17 cellular contexts compared by ENCODE assay signal in the genomic region with DNA sequence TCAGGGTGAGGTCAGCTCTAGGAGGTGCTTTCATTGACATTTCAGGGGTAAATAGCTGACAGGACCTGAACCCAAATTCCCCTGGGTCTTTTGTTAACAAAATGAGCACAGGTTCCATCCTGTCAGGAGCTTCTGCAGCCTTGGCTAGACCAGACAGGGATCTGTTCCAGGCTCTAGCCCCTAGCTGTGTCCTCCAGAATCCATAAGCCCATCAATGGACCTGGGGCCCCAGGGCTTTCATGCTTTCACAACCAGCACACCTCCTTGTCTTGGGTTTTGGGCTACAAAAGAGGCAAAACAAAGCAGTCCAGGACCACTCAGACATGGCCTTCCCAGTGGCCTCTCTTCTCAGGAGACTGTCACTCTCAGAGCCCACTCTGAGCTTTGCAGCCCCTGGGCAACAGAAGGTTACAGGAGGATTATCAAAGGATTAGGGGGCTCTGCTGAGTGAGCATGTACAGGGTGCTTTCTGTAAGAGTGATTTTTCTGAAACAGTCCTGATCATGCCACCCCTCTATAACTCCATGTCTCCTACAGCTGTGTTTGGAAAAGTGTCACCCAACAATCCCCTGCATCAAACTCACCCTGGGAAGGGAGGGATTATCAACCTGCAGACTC.
DNase-seq lines count a peak whose midpoint lies in the region; ATAC-seq and TF ChIP-seq lines count a peak whose summit lies in the region.
"Had no signal": no experiment of that assay in that cellular context is flagged by ENCODE, and none has a peak within 500 bp of the region (broad histone marks: within the 10 kb centered on the region; RNA-seq: fewer than 3 reads in every experiment).

No MANE protein-coding gene starts in this region.

- H4K20me1 ChIP-seq in SK-N-SH (ENCODE audit: insufficient read depth): no peaks in the 10 kb centered on the region
- H4K20me1 ChIP-seq in hepatocyte (ENCODE audit: insufficient read depth, poor library complexity, severe bottlenecking): no peaks in the 10 kb centered on the region
- no peaks in the 10 kb centered on the region for H4K20me1 ChIP-seq in smooth muscle cell (ENCODE audit: low read depth)

- H3K79me2 ChIP-seq in SK-N-SH (ENCODE audit: insufficient read depth) (no peaks in the 10 kb centered on the region), hepatocyte (no peaks in the 10 kb centered on the region), smooth muscle cell (ENCODE audit: low read depth) (no peaks in the 10 kb centered on the region)

- CTCF ChIA-PET in SK-N-SH (lab: Yijun Ruan, JAX): interaction anchor here (0.6 to 2.4 kb wide), 6 partner anchors 8 to 359 kb away, joined by 3 to 7 read pairs (median 4); no protein-coding TSS in a partner anchor

- no peak for TF ChIP-seq EP300 in SK-N-SH (IDR thresholded peaks at IDR 0.05; ENCODE audit: borderline replicate concordance in 1 of 2, low read depth in 1 of 2, low read length in 1 of 2)

- H3K4me3 ChIP-seq in SK-N-SH (ENCODE audit: low read depth in 2 of 2, low read length in 1 of 2) (no peak overlapping the region), hepatocyte (no peak overlapping the region), smooth muscle cell (no peak overlapping the region)
- H3K4me3 ChIP-seq: K562, SK-N-MC had no signal

- H3K9me3 ChIP-seq in SK-N-SH (no peaks in the 10 kb centered on the region), hepatocyte (ENCODE audit: low read depth) (no peaks in the 10 kb centered on the region), smooth muscle cell (replicated peaks; ENCODE audit: low read depth) (no peaks in the 10 kb centered on the region)

- H3K27ac ChIP-seq in SK-N-SH (ENCODE audit: low read depth in 2 of 2, low read length in 1 of 2) (peak overlapping the region in 1 of 2 experiments; percentile 41; a peak in 2 of 4 replicates), hepatocyte (no peak overlapping the region), smooth muscle cell (ENCODE audit: low read depth) (no peak overlapping the region)
- H3K27ac ChIP-seq: 22Rv1, SK-N-MC had no signal

- H3K4me1 ChIP-seq in SK-N-SH (ENCODE audit: control insufficient read depth in 1 of 2, insufficient read depth in 2 of 2, low read depth in 1 of 2, low read length in 1 of 2) (peaks cover 4 to 24% of the 10 kb centered on the region in 2 experiments; a peak in 3 of 4 replicates), hepatocyte (ENCODE audit: insufficient read depth) (peaks cover 21% of the 10 kb centered on the region), smooth muscle cell (ENCODE audit: low read depth) (peaks cover 21% of the 10 kb centered on the region)

- H3K36me3 ChIP-seq in SK-N-SH (replicated peaks in 1 of 2; ENCODE audit: control insufficient read depth in 1 of 2, insufficient read depth in 2 of 2, low read length in 1 of 2) (no peaks in the 10 kb centered on the region), hepatocyte (replicated peaks; ENCODE audit: insufficient read depth, low read depth) (no peaks in the 10 kb centered on the region), smooth muscle cell (ENCODE audit: low read depth) (no peaks in the 10 kb centered on the region)

- DNase-seq in SK-N-SH (no peak), NCI-H82 (lab: John Stamatoyannopoulos, UW) (peak; percentile 98), hepatocyte (ENCODE audit: low spot score) (no peak), smooth muscle cell (lab: John Stamatoyannopoulos, UW; ENCODE audit: unreplicated experiment) (no peak), NCI-H1105 treated with DMSO at 0.1 percent for 48 hours (lab: John Stamatoyannopoulos, UW) (no peak), GM19240 (ENCODE audit: insufficient read length, low spot score) (no peak)
- DNase-seq: GDM1, NCI-H1694 treated with DMSO at 0.1 percent for 48 hours, NCI-H2107, NCI-H2227 treated with DMSO at 0.1 percent for 48 hours, NCI-H510A treated with DMSO at 0.1 percent for 48 hours, SHP77 had no signal

- no peak for TF ChIP-seq CTCF in SK-N-SH (IDR thresholded peaks at IDR 0.05)
- TF ChIP-seq CTCF in hepatocyte (IDR thresholded peaks at IDR 0.05; ENCODE audit: poor library complexity): no peak
- TF ChIP-seq CTCF in smooth muscle cell (IDR thresholded peaks at IDR 0.05; ENCODE audit: borderline replicate concordance, insufficient read depth, poor library complexity, severe bottlenecking): no peak

- no peaks in the 10 kb centered on the region for H3K9me2 ChIP-seq in SK-N-SH
- no peaks in the 10 kb centered on the region for H3K9me2 ChIP-seq in hepatocyte (replicated peaks; ENCODE audit: insufficient read depth)

- TF ChIP-seq RAD21 in SK-N-SH (IDR thresholded peaks at IDR 0.05; ENCODE audit: low read length): no peak

- H3K27me3 ChIP-seq in SK-N-SH (ENCODE audit: insufficient read depth) (no peaks in the 10 kb centered on the region), hepatocyte (no peaks in the 10 kb centered on the region), smooth muscle cell (ENCODE audit: low read depth) (no peaks in the 10 kb centered on the region)

- H3K9ac ChIP-seq in SK-N-SH: peak overlapping the region; percentile 5; the same call in 1 of the 2 replicates
- H3K9ac ChIP-seq in smooth muscle cell (ENCODE audit: low read depth): no peak overlapping the region

- H2AFZ ChIP-seq in SK-N-SH (ENCODE audit: low read depth) (peak overlapping the region; percentile 12; the same call in 1 of the 2 replicates), hepatocyte (no peak overlapping the region), smooth muscle cell (ENCODE audit: low read depth) (no peak overlapping the region)

- ATAC-seq in SK-N-SH treated with all-trans-retinoic acid at 6 μM for 48 hours: no peak
- ATAC-seq in GM18517 (IDR thresholded peaks at IDR 0.05; ENCODE audit: unreplicated experiment): no peak
- ATAC-seq: K562 had no signal

- peaks cover 27% of the 10 kb centered on the region for H3F3A ChIP-seq in SK-N-SH (replicated peaks; ENCODE audit: insufficient read depth)
- peaks cover 28% of the 10 kb centered on the region for H3F3A ChIP-seq in smooth muscle cell (ENCODE audit: low read depth)

- H3K4me2 ChIP-seq in SK-N-SH (peak overlapping the region; percentile 37; the same call in 1 of the 2 replicates), hepatocyte (peak overlapping the region; percentile 1), smooth muscle cell (peak overlapping the region; percentile 25)

- POLR2A ChIA-PET in SK-N-SH (lab: Yijun Ruan, JAX): no interaction called here

TF ChIP-seq in SK-N-SH, 30 proteins besides CTCF, POLR2A, EP300 and RAD21 (continues in another document):
- TF ChIP-seq, protein P1, sequence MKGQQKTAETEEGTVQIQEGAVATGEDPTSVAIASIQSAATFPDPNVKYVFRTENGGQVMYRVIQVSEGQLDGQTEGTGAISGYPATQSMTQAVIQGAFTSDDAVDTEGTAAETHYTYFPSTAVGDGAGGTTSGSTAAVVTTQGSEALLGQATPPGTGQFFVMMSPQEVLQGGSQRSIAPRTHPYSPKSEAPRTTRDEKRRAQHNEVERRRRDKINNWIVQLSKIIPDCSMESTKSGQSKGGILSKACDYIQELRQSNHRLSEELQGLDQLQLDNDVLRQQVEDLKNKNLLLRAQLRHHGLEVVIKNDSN (IDR thresholded peaks at IDR 0.05; ENCODE audit: borderline replicate concordance, low read depth): no peak

TF ChIP-seq in SK-N-SH treated with all-trans-retinoic acid at 6 μM for 48 hours, 23 proteins besides CTCF, POLR2A, EP300 and RAD21:
- TF ChIP-seq ESRRG (CRISPR knock-in tag; IDR thresholded peaks at IDR 0.05) (no peak), OSR1 (CRISPR knock-in tag; IDR thresholded peaks at IDR 0.05) (no peak)
- TF ChIP-seq, protein P2, sequence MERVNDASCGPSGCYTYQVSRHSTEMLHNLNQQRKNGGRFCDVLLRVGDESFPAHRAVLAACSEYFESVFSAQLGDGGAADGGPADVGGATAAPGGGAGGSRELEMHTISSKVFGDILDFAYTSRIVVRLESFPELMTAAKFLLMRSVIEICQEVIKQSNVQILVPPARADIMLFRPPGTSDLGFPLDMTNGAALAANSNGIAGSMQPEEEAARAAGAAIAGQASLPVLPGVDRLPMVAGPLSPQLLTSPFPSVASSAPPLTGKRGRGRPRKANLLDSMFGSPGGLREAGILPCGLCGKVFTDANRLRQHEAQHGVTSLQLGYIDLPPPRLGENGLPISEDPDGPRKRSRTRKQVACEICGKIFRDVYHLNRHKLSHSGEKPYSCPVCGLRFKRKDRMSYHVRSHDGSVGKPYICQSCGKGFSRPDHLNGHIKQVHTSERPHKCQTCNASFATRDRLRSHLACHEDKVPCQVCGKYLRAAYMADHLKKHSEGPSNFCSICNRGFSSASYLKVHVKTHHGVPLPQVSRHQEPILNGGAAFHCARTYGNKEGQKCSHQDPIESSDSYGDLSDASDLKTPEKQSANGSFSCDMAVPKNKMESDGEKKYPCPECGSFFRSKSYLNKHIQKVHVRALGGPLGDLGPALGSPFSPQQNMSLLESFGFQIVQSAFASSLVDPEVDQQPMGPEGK (CRISPR knock-in tag; IDR thresholded peaks at IDR 0.05; ENCODE audit: borderline replicate concordance): no peak
